Comparison of ENCODE assay signal across 18 cellular contexts in the genomic region with DNA sequence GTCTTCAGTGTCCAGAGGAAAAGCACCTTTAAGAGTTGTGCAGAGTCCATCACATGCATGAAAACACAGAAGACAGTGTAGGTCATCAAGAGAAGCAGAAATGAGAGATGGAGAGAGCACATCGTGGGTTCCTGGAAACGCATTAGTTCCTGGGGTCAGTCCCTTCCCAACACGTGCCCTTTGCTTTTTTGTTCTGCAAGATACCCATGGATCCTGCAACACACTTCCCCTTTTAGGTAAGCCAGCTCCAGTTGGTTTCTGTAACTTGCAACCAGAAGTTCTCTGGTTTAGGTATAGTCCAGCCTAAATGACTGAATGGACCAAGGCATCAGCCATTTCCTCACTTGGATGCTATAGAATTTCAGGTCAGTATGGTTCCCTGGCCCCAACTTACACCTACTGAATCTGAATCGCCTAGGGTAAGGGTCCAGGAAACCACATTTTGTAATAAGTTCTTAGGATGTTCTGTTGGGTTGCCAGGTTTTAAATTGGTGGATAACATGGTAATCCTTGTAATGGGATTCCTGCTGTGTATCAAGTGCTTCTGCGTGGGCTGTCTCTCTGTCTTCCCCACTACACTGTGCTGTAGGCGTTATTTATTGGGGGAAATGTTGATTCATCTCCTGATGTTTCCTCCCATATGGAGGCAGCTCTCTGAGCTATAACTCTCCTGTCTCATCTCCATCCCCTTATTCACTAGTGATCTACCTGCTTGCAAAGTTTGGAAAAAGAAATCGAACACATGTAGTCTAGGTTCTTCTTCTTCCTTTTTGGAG.
"Had no signal": no experiment of that assay in that cellular context is flagged by ENCODE, and none has a peak within 500 bp of the region (broad histone marks: within the 10 kb centered on the region; RNA-seq: fewer than 3 reads in every experiment).

No MANE protein-coding gene starts in this region.

- H3K27ac ChIP-seq: gastroesophageal sphincter, heart right ventricle, ovary, right lobe of liver, stomach, testis, VCaP had no signal

- H3K4me3 ChIP-seq: gastroesophageal sphincter, heart right ventricle, lung, ovary, right lobe of liver, smooth muscle cell, stomach, testis had no signal

- H3K9me3 ChIP-seq: ovary, right lobe of liver, testis had no signal

- H3K4me2 ChIP-seq: smooth muscle cell had no signal

- H3K27ac Mint-ChIP-seq: activated naive CD4-positive, alpha-beta T cell treated with anti-CD3 and anti-CD28 coated beads for 36 hours; activated T-helper 17 cell treated with anti-CD3 and anti-CD28 coated beads, Interleukin-2, amount 50 U/mL, for 72 hours; mesothelial cell of epicardium had no signal

- H3K27me3 ChIP-seq: gastroesophageal sphincter, ovary, right lobe of liver, stomach, testis had no signal

- H3K36me3 ChIP-seq: gastroesophageal sphincter, heart right ventricle, ovary, right lobe of liver, stomach had no signal

- H3K4me3 Mint-ChIP-seq: activated naive CD4-positive, alpha-beta T cell treated with anti-CD3 and anti-CD28 coated beads for 36 hours; activated T-helper 17 cell treated with anti-CD3 and anti-CD28 coated beads, Interleukin-2, amount 50 U/mL, for 72 hours; mesothelial cell of epicardium; neural crest cell had no signal

- H3K9me3 Mint-ChIP-seq: activated naive CD4-positive, alpha-beta T cell treated with anti-CD3 and anti-CD28 coated beads for 36 hours; mesothelial cell of epicardium; neural crest cell had no signal

- H3K36me3 Mint-ChIP-seq: mesothelial cell of epicardium had no signal

- H3K4me1 Mint-ChIP-seq: activated T-helper 17 cell treated with anti-CD3 and anti-CD28 coated beads, Interleukin-2, amount 50 U/mL, for 72 hours; mesothelial cell of epicardium; neural crest cell had no signal

- DNase-seq: activated CD4-positive, alpha-beta T cell treated with anti-CD3 and anti-CD28 coated beads for 1 hour; activated CD4-positive, alpha-beta T cell treated with anti-CD3 and anti-CD28 coated beads, Interleukin-2, amount 50 U/mL, for 4 hours; activated naive CD4-positive, alpha-beta T cell treated with anti-CD3 and anti-CD28 coated beads for 36 hours; heart right ventricle; left colon; ovary; right lobe of liver; stomach; T1000; testis had no signal

- H3K4me1 ChIP-seq: gastroesophageal sphincter, right lobe of liver, stomach, testis had no signal

- FAIRE-seq: astrocyte had no signal

- ATAC-seq: activated T-helper 17 cell treated with anti-CD3 and anti-CD28 coated beads, Interleukin-2, amount 50 U/mL, for 72 hours; gastroesophageal sphincter; heart right ventricle; left colon; right lobe of liver had no signal
